ENCODE assay signal across 20 cellular contexts in the genomic region with DNA sequence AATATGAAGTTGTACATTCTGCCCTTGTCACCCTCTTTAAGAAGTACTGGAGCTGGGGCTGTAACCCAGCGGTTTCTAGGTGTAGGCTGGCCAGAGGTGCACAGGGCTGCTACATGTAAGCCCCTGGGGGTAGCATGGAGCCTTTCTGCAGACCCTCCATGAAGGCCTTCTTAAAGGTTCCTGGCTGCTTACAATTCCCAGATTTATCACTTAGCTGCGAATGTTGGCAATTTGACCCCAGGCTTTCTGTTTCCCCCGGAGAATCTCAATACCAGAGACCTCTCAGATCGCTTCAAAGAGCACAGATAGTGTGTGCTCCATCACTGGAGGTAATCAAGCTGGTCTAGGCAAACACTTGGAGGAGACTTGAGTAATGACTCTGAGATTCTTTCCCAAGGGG.
"Had no signal": no experiment of that assay in that cellular context is flagged by ENCODE, and none has a peak within 500 bp of the region (broad histone marks: within the 10 kb centered on the region; RNA-seq: fewer than 3 reads in every experiment).

No MANE protein-coding gene starts in this region.

- ATAC-seq: activated T-helper 17 cell treated with anti-CD3 and anti-CD28 coated beads, Interleukin-2, amount 50 U/mL, for 72 hours had no signal

- DNase-seq: activated CD4-positive, alpha-beta memory T cell treated with anti-CD3 and anti-CD28 coated beads, Interleukin-2, amount 10 ng/mL, durations not matched to agents 7 days and 5 days; activated CD4-positive, alpha-beta T cell treated with anti-CD3 and anti-CD28 coated beads, Interleukin-2, amount 50 U/mL, for 1 hour; activated CD4-positive, CD25-positive, alpha-beta regulatory T cell; activated gamma-delta T cell; activated naive CD4-positive, alpha-beta T cell treated with anti-CD3 and anti-CD28 coated beads for 36 hours; activated T-cell treated with anti-CD3 and anti-CD28 coated beads for 4 hours; activated T-cell treated with anti-CD3 and anti-CD28 coated beads, Interleukin-2, amount 50 U/mL, for 48 hours; amygdala; KG1; NCI-H1092; NCI-H1417; NCI-H2029 treated with DMSO at 0.1 percent for 48 hours; NCI-H345; NCI-H510A; NCI-H526 treated with DMSO at 0.1 percent for 48 hours; NK-92 treated with Interleukin-12 subunit alpha and Interleukin-12 subunit beta, amount 100 ng/mL, for 24 hours; OCI-M1; SIG-M5; T-helper 2 cell had no signal
